Comparison of ENCODE assay signal across 8 cellular contexts in the genomic region with DNA sequence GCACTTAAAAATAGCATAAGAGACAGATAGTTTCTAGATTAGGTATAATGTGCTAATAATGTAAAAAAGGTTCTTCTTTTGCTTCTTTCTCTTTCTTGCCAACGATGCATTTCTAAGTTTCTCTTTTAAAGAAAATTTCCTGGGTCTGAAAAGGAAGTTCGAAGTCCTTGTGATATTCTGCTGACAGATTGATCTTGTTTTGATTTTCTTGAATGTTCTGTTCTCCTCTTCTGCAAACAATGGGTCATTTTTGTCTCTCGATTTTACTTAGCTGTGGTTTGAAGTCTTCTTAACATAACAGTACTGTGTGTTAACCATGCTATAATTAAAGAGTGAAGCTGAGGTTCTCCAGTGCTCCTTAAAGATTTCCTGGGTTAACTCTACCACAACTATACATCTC.
DNase-seq lines count a peak whose midpoint lies in the region; ATAC-seq and TF ChIP-seq lines count a peak whose summit lies in the region.

No MANE protein-coding gene starts in this region.

- no peaks in the 10 kb centered on the region for H3K9me3 ChIP-seq in transverse colon

- H3K4me1 ChIP-seq in transverse colon (peaks cover 0 to 13% (median 7%) of the 10 kb centered on the region in 4 donors), foreskin keratinocyte (no peaks in the 10 kb centered on the region)

- no peak for TF ChIP-seq EP300 in transverse colon (IDR thresholded peaks at IDR 0.05; ENCODE audit: low read depth)

- in situ Hi-C loops in transverse colon (cut with MboI; ENCODE audit: low pct_ligation_motif_present in 1 of 4, low pct_unique_long_range_greater_than_20kb in 1 of 4, low sequenced_read_pairs in 3 of 4): no loop called here

- intact Hi-C loops in activated naive CD4-positive, alpha-beta T cell treated with anti-CD3 and anti-CD28 coated beads for 36 hours (cut with micrococcal nuclease): loop anchor here (1.0 to 5.0 kb wide), 7 partner anchors 13 to 627 kb away; partner anchors contain the start of gene CHAC2
- intact Hi-C loops in transverse colon (cut with DNase I; ENCODE audit: low total_unique reads): no loop called here

- POLR2A ChIA-PET in activated CD8-positive, alpha-beta T cell treated with anti-CD3 and anti-CD28 coated beads, Interleukin-2, amount 10 ng/mL, durations not matched to agents 7 days and 5 days (lab: Charles Lee): interaction anchor here (0.6 kb wide), 1 partner anchor 626 kb away, joined by 3 read pairs; no protein-coding TSS in a partner anchor

- peak overlapping the region; percentile 1 for H3K4me3 Mint-ChIP-seq in activated naive CD4-positive, alpha-beta T cell treated with anti-CD3 and anti-CD28 coated beads for 36 hours
- H3K4me3 Mint-ChIP-seq in activated CD8-positive, alpha-beta T cell treated with anti-CD3 and anti-CD28 coated beads, Interleukin-2, amount 10 ng/mL, durations not matched to agents 7 days and 5 days: peak overlapping the region; percentile 1

- CTCF ChIA-PET in activated naive CD4-positive, alpha-beta T cell treated with anti-CD3 and anti-CD28 coated beads for 36 hours (lab: Charles Lee): no interaction called here
- CTCF ChIA-PET in activated CD8-positive, alpha-beta T cell treated with anti-CD3 and anti-CD28 coated beads, Interleukin-2, amount 10 ng/mL, durations not matched to agents 7 days and 5 days (lab: Charles Lee): interaction anchor here (1.2 kb wide), 1 partner anchor 53 kb away, joined by 3 read pairs; no protein-coding TSS in a partner anchor

- H3K27ac Mint-ChIP-seq in activated naive CD4-positive, alpha-beta T cell treated with anti-CD3 and anti-CD28 coated beads for 36 hours: peak overlapping the region; percentile 28
- peak overlapping the region; percentile 18 for H3K27ac Mint-ChIP-seq in activated CD8-positive, alpha-beta T cell treated with anti-CD3 and anti-CD28 coated beads, Interleukin-2, amount 10 ng/mL, durations not matched to agents 7 days and 5 days

- peaks cover 21% of the 10 kb centered on the region for H3K4me1 Mint-ChIP-seq in activated naive CD4-positive, alpha-beta T cell treated with anti-CD3 and anti-CD28 coated beads for 36 hours (ENCODE audit: low read depth)
- peaks cover 15% of the 10 kb centered on the region for H3K4me1 Mint-ChIP-seq in activated CD8-positive, alpha-beta T cell treated with anti-CD3 and anti-CD28 coated beads, Interleukin-2, amount 10 ng/mL, durations not matched to agents 7 days and 5 days (ENCODE audit: low read depth)

- H3K27me3 Mint-ChIP-seq in activated naive CD4-positive, alpha-beta T cell treated with anti-CD3 and anti-CD28 coated beads for 36 hours (ENCODE audit: low read depth): no peaks in the 10 kb centered on the region
- no peaks in the 10 kb centered on the region for H3K27me3 Mint-ChIP-seq in activated CD8-positive, alpha-beta T cell treated with anti-CD3 and anti-CD28 coated beads, Interleukin-2, amount 10 ng/mL, durations not matched to agents 7 days and 5 days (ENCODE audit: low read depth)

- peak overlapping the region; percentile 6 to 41 (median 28) for H3K27ac ChIP-seq in transverse colon
- no peak overlapping the region for H3K27ac ChIP-seq in foreskin keratinocyte

- no peak for TF ChIP-seq POLR2A in transverse colon (IDR thresholded peaks at IDR 0.05)

- no peak for TF ChIP-seq CTCF in transverse colon (IDR thresholded peaks at IDR 0.05)
- no peak for TF ChIP-seq CTCF in foreskin keratinocyte (conservative IDR thresholded peaks at IDR 0.05)

- no peaks in the 10 kb centered on the region for H3K27me3 ChIP-seq in transverse colon
- H3K27me3 ChIP-seq in foreskin keratinocyte: no peaks in the 10 kb centered on the region

- WGBS in transverse colon (ENCODE audit: low coverage in 1 of 2), 2 donors: 40 to 56% methylated on average over 3 of the region's 3 CpGs

- H3K36me3 ChIP-seq in transverse colon: peaks cover 0 to 4% (median 0%) of the 10 kb centered on the region in 4 donors

- H3K4me3 ChIP-seq in transverse colon: no peak overlapping the region

- peaks cover 16% of the 10 kb centered on the region for H3K36me3 Mint-ChIP-seq in activated naive CD4-positive, alpha-beta T cell treated with anti-CD3 and anti-CD28 coated beads for 36 hours (ENCODE audit: low read depth)
- peaks cover 3% of the 10 kb centered on the region for H3K36me3 Mint-ChIP-seq in activated CD8-positive, alpha-beta T cell treated with anti-CD3 and anti-CD28 coated beads, Interleukin-2, amount 10 ng/mL, durations not matched to agents 7 days and 5 days (ENCODE audit: low read depth)

- no peak for DNase-seq in activated naive CD4-positive, alpha-beta T cell treated with anti-CD3 and anti-CD28 coated beads for 36 hours
- no peak for DNase-seq in activated naive CD4-positive, alpha-beta T cell treated with anti-CD3 and anti-CD28 coated beads, Interleukin-2, amount 50 U/mL, for 16 hours
- no peak for DNase-seq in activated CD8-positive, alpha-beta T cell treated with anti-CD3 and anti-CD28 coated beads, Interleukin-2, amount 10 ng/mL, durations not matched to agents 7 days and 5 days
- DNase-seq in transverse colon (no peak), foreskin keratinocyte (no peak), MV-4-11 (lab: John Stamatoyannopoulos, UW) (no peak)
- DNase-seq in NK-92 treated with Interleukin-12 subunit alpha and Interleukin-12 subunit beta, amount 100 ng/mL, for 24 hours (lab: John Stamatoyannopoulos, UW): no peak

- peaks cover 3% of the 10 kb centered on the region for H3K9me3 Mint-ChIP-seq in activated naive CD4-positive, alpha-beta T cell treated with anti-CD3 and anti-CD28 coated beads for 36 hours
- H3K9me3 Mint-ChIP-seq in activated CD8-positive, alpha-beta T cell treated with anti-CD3 and anti-CD28 coated beads, Interleukin-2, amount 10 ng/mL, durations not matched to agents 7 days and 5 days (ENCODE audit: insufficient read depth): peaks cover 6% of the 10 kb centered on the region

- ATAC-seq in HG02981 (IDR thresholded peaks at IDR 0.05; ENCODE audit: unreplicated experiment) (peak; percentile 42), foreskin keratinocyte (no peak)
- ATAC-seq in activated CD8-positive, alpha-beta T cell treated with anti-CD3 and anti-CD28 coated beads, Interleukin-2, amount 10 ng/mL, durations not matched to agents 7 days and 5 days: no peak
